19 cellular contexts compared by ENCODE assay signal in genomic region chr4:161828061-161828460, GRCh38.
DNase-seq lines count a peak whose midpoint lies in the region; ATAC-seq and TF ChIP-seq lines count a peak whose summit lies in the region.
"Had no signal": no experiment of that assay in that cellular context is flagged by ENCODE, and none has a peak within 500 bp of the region (broad histone marks: within the 10 kb centered on the region; RNA-seq: fewer than 3 reads in every experiment).

No MANE protein-coding gene starts in this region.

- H3K9me3 Mint-ChIP-seq in stimulated activated naive B cell treated with anti-CD40 and anti-IgM and Interleukin-4, amounts not matched to agents 10 μg/mL and 1 μg/mL and 100 μg/mL, for 72 hours, result peaks cover 0 to 3% of the 10 kb centered on the region in 2 donors
- H3K9me3 Mint-ChIP-seq in activated T-helper 2 cell treated with anti-CD3 and anti-CD28 coated beads, Interferon-gamma antibody, Interleukin-2, Interleukin-4, amounts not matched to agents 10 μg/mL and 5 μg/mL and 100 μg/mL, durations not matched to agents 14 hours and 24 hours and 36 hours, result peaks cover 8% of the 10 kb centered on the region

- H3K4me3 Mint-ChIP-seq in stimulated activated naive B cell treated with anti-CD40 and anti-IgM and Interleukin-4, amounts not matched to agents 10 μg/mL and 1 μg/mL and 100 μg/mL, for 72 hours, result no peak overlapping the region
- no peak overlapping the region for H3K4me3 Mint-ChIP-seq in activated T-helper 2 cell treated with anti-CD3 and anti-CD28 coated beads, Interferon-gamma antibody, Interleukin-2, Interleukin-4, amounts not matched to agents 10 μg/mL and 5 μg/mL and 100 μg/mL, durations not matched to agents 14 hours and 24 hours and 36 hours (ENCODE audit: low read depth)
- H3K4me3 Mint-ChIP-seq: CD4-positive, CD25-positive, alpha-beta regulatory T cell; dendritic cell treated with granulocyte-macrophage colony-stimulating factor and Interleukin-4, amounts not matched to agents 40 ng/mL and 50 ng/mL, for 4 days had no signal

- H3K9ac ChIP-seq in Karpas-422 (ENCODE audit: low read length), result no peak overlapping the region
- no peak overlapping the region for H3K9ac ChIP-seq in mammary epithelial cell (ENCODE audit: insufficient read depth, low read length)

- WGBS in mammary epithelial cell (ENCODE audit: low coverage, missing lambda C conversion rate), result 75% methylated on average over 1 of the region's 1 CpG

- no peaks in the 10 kb centered on the region for H3K36me3 Mint-ChIP-seq in stimulated activated naive B cell treated with anti-CD40 and anti-IgM and Interleukin-4, amounts not matched to agents 10 μg/mL and 1 μg/mL and 100 μg/mL, for 72 hours
- H3K36me3 Mint-ChIP-seq in activated T-helper 2 cell treated with anti-CD3 and anti-CD28 coated beads, Interferon-gamma antibody, Interleukin-2, Interleukin-4, amounts not matched to agents 10 μg/mL and 5 μg/mL and 100 μg/mL, durations not matched to agents 14 hours and 24 hours and 36 hours (ENCODE audit: low read depth), result no peaks in the 10 kb centered on the region
- H3K36me3 Mint-ChIP-seq: CD4-positive, CD25-positive, alpha-beta regulatory T cell had no signal

- H3K27me3 ChIP-seq in Karpas-422 (ENCODE audit: low read length) (no peaks in the 10 kb centered on the region), mammary epithelial cell (ENCODE audit: insufficient read depth, low read length) (no peaks in the 10 kb centered on the region)
- H3K27me3 ChIP-seq: ascending aorta, esophagus squamous epithelium, heart left ventricle, right atrium auricular region, testis had no signal

- H3K4me2 ChIP-seq in Karpas-422 (ENCODE audit: low read depth, low read length, poor library complexity, severe bottlenecking), result no peak overlapping the region
- peak overlapping the region; percentile 9 for H3K4me2 ChIP-seq in mammary epithelial cell (ENCODE audit: insufficient read depth, low read depth, low read length)

- intact Hi-C loops in mammary epithelial cell (cut with micrococcal nuclease), result no loop called here
- intact Hi-C loops in activated T-helper 2 cell treated with anti-CD3 and anti-CD28 coated beads, Interferon-gamma antibody, Interleukin-2, Interleukin-4, amounts not matched to agents 10 μg/mL and 5 μg/mL and 100 μg/mL, durations not matched to agents 14 hours and 24 hours and 36 hours (cut with micrococcal nuclease), result no loop called here

- peaks cover 36% of the 10 kb centered on the region for H3K9me3 ChIP-seq in Karpas-422 (ENCODE audit: low read length)
- H3K9me3 ChIP-seq in mammary epithelial cell (replicated peaks; ENCODE audit: insufficient read depth, low read length), result no peaks in the 10 kb centered on the region
- H3K9me3 ChIP-seq: ascending aorta, right atrium auricular region, testis had no signal

- BruUV-seq in mammary epithelial cell (replicated peaks; lab: Mats Ljungman, UMichigan), result no TSS peak

- H3K27ac Mint-ChIP-seq in stimulated activated naive B cell treated with anti-CD40 and anti-IgM and Interleukin-4, amounts not matched to agents 10 μg/mL and 1 μg/mL and 100 μg/mL, for 72 hours, result no peak overlapping the region
- H3K27ac Mint-ChIP-seq in activated T-helper 2 cell treated with anti-CD3 and anti-CD28 coated beads, Interferon-gamma antibody, Interleukin-2, Interleukin-4, amounts not matched to agents 10 μg/mL and 5 μg/mL and 100 μg/mL, durations not matched to agents 14 hours and 24 hours and 36 hours, result no peak overlapping the region
- H3K27ac Mint-ChIP-seq: CD4-positive, CD25-positive, alpha-beta regulatory T cell; dendritic cell treated with granulocyte-macrophage colony-stimulating factor and Interleukin-4, amounts not matched to agents 40 ng/mL and 50 ng/mL, for 4 days had no signal

- in situ Hi-C loops in mammary epithelial cell (cut with MboI; ENCODE audit: low sequenced_read_pairs in 2 of 2), result no loop called here

- no peaks in the 10 kb centered on the region for H3K9me2 ChIP-seq in Karpas-422 (replicated peaks; ENCODE audit: insufficient read depth, low read length)

- no peak overlapping the region for H3K27ac ChIP-seq in Karpas-422 (ENCODE audit: low read length)
- no peak overlapping the region for H3K27ac ChIP-seq in mammary epithelial cell (ENCODE audit: insufficient read depth, low read depth, low read length)
- H3K27ac ChIP-seq: ascending aorta, esophagus squamous epithelium, heart left ventricle, right atrium auricular region, testis had no signal

- CTCF ChIA-PET in mammary epithelial cell (lab: Charles Lee; ENCODE audit: low non-redundant PET), result no interaction called here

- no peaks in the 10 kb centered on the region for H3K4me1 Mint-ChIP-seq in stimulated activated naive B cell treated with anti-CD40 and anti-IgM and Interleukin-4, amounts not matched to agents 10 μg/mL and 1 μg/mL and 100 μg/mL, for 72 hours
- no peaks in the 10 kb centered on the region for H3K4me1 Mint-ChIP-seq in activated T-helper 2 cell treated with anti-CD3 and anti-CD28 coated beads, Interferon-gamma antibody, Interleukin-2, Interleukin-4, amounts not matched to agents 10 μg/mL and 5 μg/mL and 100 μg/mL, durations not matched to agents 14 hours and 24 hours and 36 hours (ENCODE audit: low read depth)
- H3K4me1 Mint-ChIP-seq: CD4-positive, CD25-positive, alpha-beta regulatory T cell had no signal

- DNase-seq in Karpas-422 (no peak), mammary epithelial cell (no peak), GM19240 (ENCODE audit: insufficient read length, low spot score) (no peak)
- no peak for DNase-seq in stimulated activated naive B cell treated with anti-CD40 and anti-IgM and Interleukin-4, amounts not matched to agents 10 μg/mL and 1 μg/mL and 100 μg/mL, for 72 hours
- no peak for DNase-seq in activated T-helper 2 cell treated with anti-CD3 and anti-CD28 coated beads, Interferon-gamma antibody, Interleukin-2, Interleukin-4, amounts not matched to agents 10 μg/mL and 5 μg/mL and 100 μg/mL, durations not matched to agents 14 hours and 24 hours and 36 hours (ENCODE audit: low spot score)
- DNase-seq: CD4-positive, CD25-positive, alpha-beta regulatory T cell; esophagus squamous epithelium; heart left ventricle; kidney; NCI-H1092 treated with DMSO at 0.1 percent for 48 hours; stimulated activated CD4-positive, alpha-beta T cell treated with anti-CD3 and anti-CD28 coated beads, Interleukin-2, amount 100 ng/mL, for 48 hours; stimulated activated CD8-positive, alpha-beta memory T cell treated with anti-CD3 and anti-CD28 coated beads, Interleukin-4, amount 100 ng/mL, for 48 hours; testis had no signal

- no peaks in the 10 kb centered on the region for H3K27me3 Mint-ChIP-seq in stimulated activated naive B cell treated with anti-CD40 and anti-IgM and Interleukin-4, amounts not matched to agents 10 μg/mL and 1 μg/mL and 100 μg/mL, for 72 hours
- no peaks in the 10 kb centered on the region for H3K27me3 Mint-ChIP-seq in activated T-helper 2 cell treated with anti-CD3 and anti-CD28 coated beads, Interferon-gamma antibody, Interleukin-2, Interleukin-4, amounts not matched to agents 10 μg/mL and 5 μg/mL and 100 μg/mL, durations not matched to agents 14 hours and 24 hours and 36 hours (ENCODE audit: low read depth)
- H3K27me3 Mint-ChIP-seq: CD4-positive, CD25-positive, alpha-beta regulatory T cell; dendritic cell treated with granulocyte-macrophage colony-stimulating factor and Interleukin-4, amounts not matched to agents 40 ng/mL and 50 ng/mL, for 4 days had no signal

- ATAC-seq in GM18870 (IDR thresholded peaks at IDR 0.05; ENCODE audit: unreplicated experiment), result peak; percentile 57
- peak; percentile 25 to 27 for ATAC-seq in stimulated activated naive B cell treated with anti-CD40 and anti-IgM and Interleukin-4, amounts not matched to agents 10 μg/mL and 1 μg/mL and 100 μg/mL, for 72 hours (replicated peaks)
- ATAC-seq in GM18502 (IDR thresholded peaks at IDR 0.05; ENCODE audit: poor library complexity, unreplicated experiment), result no peak
- ATAC-seq: heart left ventricle, Right ventricle myocardium inferior had no signal

- dilution Hi-C loops in mammary epithelial cell (cut with HindIII; ENCODE audit: low sequenced_read_pairs), result no loop called here

- H3K4me3 ChIP-seq in Karpas-422 (ENCODE audit: low read length) (peak overlapping the region; percentile 8; the same call in 1 of the 2 replicates), mammary epithelial cell (replicated peaks in 1 of 3; ENCODE audit: insufficient read depth in 1 of 3, low read depth in 2 of 3, low read length in 3 of 3) (no peak overlapping the region)
- H3K4me3 ChIP-seq: ascending aorta, esophagus squamous epithelium, heart left ventricle, right atrium auricular region, testis had no signal

- H3K79me2 ChIP-seq in Karpas-422 (ENCODE audit: low read length), result no peaks in the 10 kb centered on the region
- H3K79me2 ChIP-seq in mammary epithelial cell (ENCODE audit: insufficient read depth, low read length), result no peaks in the 10 kb centered on the region

- TF ChIP-seq CTCF in mammary epithelial cell (conservative IDR thresholded peaks at IDR 0.05 in 1 of 2, IDR thresholded peaks at IDR 0.05 in 1 of 2; ENCODE audit: extremely low read depth in 1 of 2, insufficient read depth in 1 of 2, low read depth in 1 of 2, low read length in 2 of 2), result no peak

- H3K36me3 ChIP-seq in Karpas-422 (ENCODE audit: insufficient read depth, low read length), result no peaks in the 10 kb centered on the region
- no peaks in the 10 kb centered on the region for H3K36me3 ChIP-seq in mammary epithelial cell (ENCODE audit: insufficient read depth, low read length)
- H3K36me3 ChIP-seq: ascending aorta, esophagus squamous epithelium, heart left ventricle, right atrium auricular region had no signal

- H3K4me1 ChIP-seq in Karpas-422 (ENCODE audit: low read length) (no peaks in the 10 kb centered on the region), mammary epithelial cell (ENCODE audit: insufficient read depth, low read length) (no peaks in the 10 kb centered on the region)
- H3K4me1 ChIP-seq: ascending aorta, esophagus squamous epithelium, heart left ventricle, right atrium auricular region, testis had no signal

- H2AFZ ChIP-seq in Karpas-422 (ENCODE audit: low read length) (no peak overlapping the region), mammary epithelial cell (ENCODE audit: low read depth, low read length) (peak overlapping the region; percentile 82)

- H4K20me1 ChIP-seq in Karpas-422 (ENCODE audit: insufficient read depth, low read depth, low read length), result no peaks in the 10 kb centered on the region
- H4K20me1 ChIP-seq in mammary epithelial cell (ENCODE audit: insufficient read depth, low read length), result no peaks in the 10 kb centered on the region
